Comparison of ENCODE assay signal across 29 cellular contexts in genomic region chr16:12171706-12172105, GRCh38.
"Had no signal": no experiment of that assay in that cellular context is flagged by ENCODE, and none has a peak within 500 bp of the region (broad histone marks: within the 10 kb centered on the region; RNA-seq: fewer than 3 reads in every experiment).

No MANE protein-coding gene starts in this region.

- H3K4me1 ChIP-seq: left lung, tibial artery, upper lobe of right lung had no signal

- H3K27me3 ChIP-seq: esophagus squamous epithelium, heart right ventricle, left lung, spleen, suprapubic skin, tibial artery, upper lobe of right lung had no signal

- DNase-seq: activated B cell treated with CpG ODN at 0.5 μM for 24 hours; activated CD4-positive, alpha-beta T cell treated with anti-CD3 and anti-CD28 coated beads, Interleukin-2, amount 50 U/mL, for 1 hour; activated CD8-positive, alpha-beta T cell treated with anti-CD3 and anti-CD28 coated beads for 36 hours; activated gamma-delta T cell treated with Interleukin-2 at 50 U/mL for 16 hours; activated naive CD4-positive, alpha-beta T cell treated with anti-CD3 and anti-CD28 coated beads, Interleukin-2, amount 50 U/mL, for 16 hours; activated T-cell treated with anti-CD3 and anti-CD28 coated beads, Interleukin-2, amount 50 U/mL, for 4 hours; amniotic stem cell; dermis blood vessel endothelial cell; effector CD8-positive, alpha-beta T cell; esophagus squamous epithelium; foreskin melanocyte; heart right ventricle; kidney glomerular epithelial cell; left lung; naive B cell; occipital lobe; stimulated activated naive CD4-positive, alpha-beta T cell; T-cell; tibial artery; upper lobe of right lung had no signal

- ATAC-seq: activated CD8-positive, alpha-beta T cell treated with anti-CD3 and anti-CD28 coated beads for 36 hours; activated T-cell treated with anti-CD3 and anti-CD28 coated beads, Interleukin-2, amount 50 U/mL, for 4 hours; activated T-helper 17 cell treated with anti-CD3 and anti-CD28 coated beads, Interleukin-2, amount 50 U/mL, for 72 hours; heart right ventricle; left lung; sciatic nerve; T-cell; upper lobe of right lung had no signal

- H3K27ac ChIP-seq: epithelial cell of prostate, esophagus squamous epithelium, heart right ventricle, left lung, suprapubic skin, tibial artery, upper lobe of right lung had no signal

- H3K36me3 ChIP-seq: left lung, suprapubic skin, upper lobe of right lung had no signal

- FAIRE-seq: bronchial epithelial cell, colon, endometrium had no signal

- H3K4me3 ChIP-seq: esophagus squamous epithelium, heart right ventricle, left lung, lung, spleen, suprapubic skin, tibial artery, upper lobe of right lung had no signal

- H3K9me3 ChIP-seq: esophagus squamous epithelium, heart right ventricle, left lung, spleen, suprapubic skin, tibial artery, upper lobe of right lung had no signal
